8 cellular contexts compared by ENCODE assay signal in the genomic region with DNA sequence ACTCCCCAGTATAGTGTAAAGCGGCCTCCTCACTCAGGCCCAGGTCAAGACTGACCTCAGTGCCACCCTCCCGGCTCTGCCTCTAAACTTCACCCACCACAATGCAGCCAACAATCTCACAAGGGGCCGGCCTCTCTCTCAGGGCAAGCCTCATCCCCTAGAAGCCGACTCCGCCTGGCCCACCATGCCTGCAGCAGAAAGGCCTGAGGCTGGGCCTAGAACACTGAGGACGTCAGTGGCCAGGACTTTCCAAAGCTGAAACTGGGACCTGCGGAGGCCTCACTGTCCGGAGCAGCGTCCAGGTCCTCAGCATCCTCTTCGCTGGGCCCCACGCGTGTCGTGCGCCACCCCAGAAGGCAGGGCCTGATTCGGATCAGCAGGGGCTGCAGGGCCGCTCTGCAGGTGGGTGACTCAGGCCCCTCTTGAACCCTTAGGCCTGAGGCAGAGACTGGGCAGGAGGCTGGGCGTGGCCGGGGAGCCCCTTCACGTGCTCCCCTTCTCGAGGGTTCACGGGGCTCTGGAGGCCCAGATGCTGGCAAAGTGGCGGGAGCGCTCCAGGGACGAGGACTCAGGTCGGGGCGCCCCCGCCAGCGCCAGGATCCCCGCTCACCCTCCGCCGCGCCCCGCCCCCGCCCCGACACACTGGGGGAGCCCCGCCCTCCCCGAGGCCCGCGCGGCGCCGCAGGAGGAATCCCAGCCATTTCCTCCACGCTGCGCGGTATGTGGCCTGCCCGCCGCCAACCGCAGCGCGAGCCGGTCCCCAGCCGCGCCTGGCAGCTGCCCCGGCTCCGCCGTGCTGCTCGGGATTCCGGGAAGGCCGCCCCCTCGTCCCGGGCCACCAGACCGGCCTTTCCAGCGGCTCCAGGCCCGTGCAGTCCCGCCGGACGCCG. TPM values are rescaled to one million over a fixed set of nuclear protein-coding genes. Genes with fewer than 3 reads are reported as not detected.
DNase-seq lines count a peak whose midpoint lies in the region; ATAC-seq and TF ChIP-seq lines count a peak whose summit lies in the region.

No MANE protein-coding gene starts in this region.

- H3K27me3 ChIP-seq in IMR-90 (ENCODE audit: control insufficient read depth, insufficient read depth, low read length) (no peaks in the 10 kb centered on the region), fibroblast of lung (ENCODE audit: control insufficient read depth, insufficient read depth, low read length) (no peaks in the 10 kb centered on the region), neuronal stem cell (ENCODE audit: control insufficient read depth in 3 of 3, insufficient read depth in 3 of 3, low read depth in 1 of 3, low read length in 3 of 3) (no peaks in the 10 kb centered on the region)

- H4K20me1 ChIP-seq in IMR-90 (ENCODE audit: insufficient read depth, low read length) (no peaks in the 10 kb centered on the region), fibroblast of lung (ENCODE audit: control insufficient read depth, extremely low read depth, insufficient read depth, low read length) (no peaks in the 10 kb centered on the region)

- H2AK5ac ChIP-seq in IMR-90 (ENCODE audit: low read depth, low read length) (peak overlapping the region; percentile 88), neuronal stem cell (ENCODE audit: low read depth, low read length) (peak overlapping the region; percentile 49)

- peak overlapping the region; percentile 93 for H4K5ac ChIP-seq in IMR-90 (ENCODE audit: low read depth, low read length)

- H3K36me3 ChIP-seq in IMR-90 (ENCODE audit: control insufficient read depth, insufficient read depth, low read length) (no peaks in the 10 kb centered on the region), fibroblast of lung (ENCODE audit: control insufficient read depth, insufficient read depth, low read length) (no peaks in the 10 kb centered on the region), neuronal stem cell (replicated peaks in 1 of 2; ENCODE audit: control insufficient read depth in 2 of 2, insufficient read depth in 2 of 2, low read length in 2 of 2) (no peaks in the 10 kb centered on the region)

- H4K91ac ChIP-seq in IMR-90 (ENCODE audit: insufficient read depth, low read depth, low read length) (peak overlapping the region; percentile 95), neuronal stem cell (ENCODE audit: low read depth, low read length, poor library complexity) (no peak overlapping the region)

- in situ Hi-C loops in IMR-90 (cut with MboI; ENCODE audit: low sequenced_read_pairs), result no loop called here

- POLR2A ChIA-PET in IMR-90 (lab: Charles Lee; ENCODE audit: unreplicated experiment), result no interaction called here

- peaks cover 25% of the 10 kb centered on the region for H3K4me1 ChIP-seq in IMR-90 (ENCODE audit: control insufficient read depth, insufficient read depth, low read length)
- peaks cover 14% of the 10 kb centered on the region for H3K4me1 ChIP-seq in fibroblast of lung (ENCODE audit: control insufficient read depth, extremely low read depth, insufficient read depth, low read length)
- peaks cover 0 to 10% of the 10 kb centered on the region in 2 donors for H3K4me1 ChIP-seq in neuronal stem cell (ENCODE audit: control insufficient read depth in 2 of 2, insufficient read depth in 1 of 2, low read depth in 1 of 2, low read length in 2 of 2)

- peak overlapping the region; percentile 21; the same call in 1 of the 2 replicates for H3K14ac ChIP-seq in IMR-90 (replicated peaks; ENCODE audit: low read depth, low read length)
- no peak overlapping the region for H3K14ac ChIP-seq in neuronal stem cell (ENCODE audit: low read length)

- no peak for TF ChIP-seq CTCF in IMR-90 (conservative IDR thresholded peaks at IDR 0.05; ENCODE audit: low read depth, low read length)
- no peak for TF ChIP-seq CTCF in fibroblast of lung (conservative IDR thresholded peaks at IDR 0.05 in 1 of 2, IDR thresholded peaks at IDR 0.05 in 1 of 2; ENCODE audit: low read depth in 1 of 2, low read length in 2 of 2)

- no TSS peak for BruUV-seq in IMR-90 (replicated peaks; lab: Mats Ljungman, UMichigan)

- no peaks in the 10 kb centered on the region for H3K79me2 ChIP-seq in fibroblast of lung (ENCODE audit: control insufficient read depth, insufficient read depth, low read length)

- H3K9me1 ChIP-seq in IMR-90 (ENCODE audit: insufficient read depth, low read length), result peaks cover 6% of the 10 kb centered on the region

- CTCF ChIA-PET in IMR-90 (lab: Yijun Ruan, JAX), result no interaction called here

- H3K36me3 Mint-ChIP-seq in activated T-cell treated with anti-CD3 and anti-CD28 coated beads, Interleukin-2, amount 50 U/mL, for 4 hours (ENCODE audit: insufficient read depth), result no peaks in the 10 kb centered on the region

- H3K4ac ChIP-seq in IMR-90 (ENCODE audit: low read depth, low read length), result peak overlapping the region; percentile 99
- H3K4ac ChIP-seq in neuronal stem cell (ENCODE audit: low read length), result no peak overlapping the region

- H3K27ac ChIP-seq in IMR-90 (ENCODE audit: insufficient read depth, low read length) (peak overlapping the region; percentile 78), fibroblast of lung (ENCODE audit: insufficient read depth, low read length) (peak overlapping the region; percentile 46), neuronal stem cell (replicated peaks; ENCODE audit: low read length) (no peak overlapping the region)

- peak overlapping the region; percentile 30 for H2BK12ac ChIP-seq in neuronal stem cell (ENCODE audit: low read length)

- no peaks in the 10 kb centered on the region; a peak in 1 of 4 replicates for H3K79me1 ChIP-seq in IMR-90 (ENCODE audit: low read depth in 1 of 2, low read length in 2 of 2)
- peaks cover 2% of the 10 kb centered on the region for H3K79me1 ChIP-seq in neuronal stem cell (ENCODE audit: low read depth, low read length)

- no peak overlapping the region for H3K9ac ChIP-seq in IMR-90 (ENCODE audit: low read depth, low read length)
- no peak overlapping the region for H3K9ac ChIP-seq in fibroblast of lung (ENCODE audit: insufficient read depth, low read length)
- no peak overlapping the region for H3K9ac ChIP-seq in neuronal stem cell (ENCODE audit: low read depth, low read length, poor library complexity)

- no peak overlapping the region for H3K56ac ChIP-seq in IMR-90 (ENCODE audit: extremely low read depth, insufficient read depth, low read length)

- intact Hi-C loops in IMR-90 (cut with micrococcal nuclease), result no loop called here

- peak overlapping the region; percentile 29 for H3K4me3 Mint-ChIP-seq in activated T-cell treated with anti-CD3 and anti-CD28 coated beads, Interleukin-2, amount 50 U/mL, for 4 hours

- H3K4me1 Mint-ChIP-seq in activated T-cell treated with anti-CD3 and anti-CD28 coated beads, Interleukin-2, amount 50 U/mL, for 4 hours (ENCODE audit: low read depth), result peaks cover 53% of the 10 kb centered on the region

- H3K23ac ChIP-seq in IMR-90 (ENCODE audit: low read depth, low read length) (peak overlapping the region; percentile 3; the same call in 1 of the 2 replicates), neuronal stem cell (ENCODE audit: low read depth, low read length, poor library complexity) (no peak overlapping the region)

- peak overlapping the region; percentile 69 for H2BK20ac ChIP-seq in IMR-90 (ENCODE audit: low read depth, low read length)

- H3K4me3 ChIP-seq in IMR-90 (ENCODE audit: insufficient read depth, low read depth, low read length) (no peak overlapping the region), fibroblast of lung (replicated peaks in 1 of 4; ENCODE audit: control extremely low read depth in 1 of 4, insufficient read depth in 1 of 4, low read depth in 3 of 4, low read length in 4 of 4) (peak overlapping the region in 1 of 4 experiments; percentile 14), neuronal stem cell (ENCODE audit: low read length in 2 of 2) (no peak overlapping the region)

- no peaks in the 10 kb centered on the region; the same call in 1 of the 2 replicates for H3K9me3 ChIP-seq in IMR-90 (ENCODE audit: control insufficient read depth, insufficient read depth, low read length)
- no peaks in the 10 kb centered on the region for H3K9me3 ChIP-seq in fibroblast of lung (ENCODE audit: control insufficient read depth, insufficient read depth, low read depth, low read length)
- peaks cover 7 to 12% of the 10 kb centered on the region in 2 donors for H3K9me3 ChIP-seq in neuronal stem cell (replicated peaks in 1 of 2; ENCODE audit: control insufficient read depth in 2 of 2, insufficient read depth in 1 of 2, low read depth in 1 of 2, low read length in 2 of 2)

- H2BK15ac ChIP-seq in IMR-90 (ENCODE audit: low read depth, low read length) (peak overlapping the region; percentile 89; the same call in 2 of the 3 replicates), neuronal stem cell (ENCODE audit: low read length) (peak overlapping the region; percentile 30)

- H2AFZ ChIP-seq in IMR-90 (replicated peaks; ENCODE audit: low read length, poor library complexity) (peak overlapping the region; percentile 97), fibroblast of lung (ENCODE audit: low read length) (no peak overlapping the region), neuronal stem cell (ENCODE audit: low read length) (no peak overlapping the region)

- H3K27me3 Mint-ChIP-seq in activated T-cell treated with anti-CD3 and anti-CD28 coated beads, Interleukin-2, amount 50 U/mL, for 4 hours (ENCODE audit: low read depth), result no peaks in the 10 kb centered on the region

- 58% methylated on average over 22 of the region's 68 CpGs; no CpG with 5 or more reads in 1 of the 2 experiments for WGBS in IMR-90 (ENCODE audit: extremely low coverage in 2 of 2, insufficient read length in 1 of 2), 2 experiments
- no CpG with 5 or more reads among the region's 68 CpGs for WGBS in neuronal stem cell (ENCODE audit: extremely low coverage in 2 of 2, insufficient read length in 2 of 2, insufficient replicate concordance in 1 of 2), 2 donors

- H2AK9ac ChIP-seq in IMR-90 (replicated peaks; ENCODE audit: low read depth, low read length, poor library complexity), result peak overlapping the region; percentile 97

- ATAC-seq in IMR-90 (ENCODE audit: low read depth) (peak; percentile 85), HG03135 (IDR thresholded peaks at IDR 0.05; ENCODE audit: unreplicated experiment) (no peak)
- ATAC-seq in activated T-cell treated with anti-CD3 and anti-CD28 coated beads, Interleukin-2, amount 50 U/mL, for 4 hours, result peak; percentile 18 to 20

- dilution Hi-C loops in IMR-90 (cut with HindIII; ENCODE audit: low sequenced_read_pairs, unreplicated experiment), result no loop called here

- TF ChIP-seq RAD21 in IMR-90 (IDR thresholded peaks at IDR 0.05; ENCODE audit: low read length), result no peak

- H3K4me2 ChIP-seq in IMR-90 (ENCODE audit: low read depth, low read length) (no peak overlapping the region), fibroblast of lung (ENCODE audit: extremely low read depth, insufficient read depth, low read length) (no peak overlapping the region), neuronal stem cell (ENCODE audit: insufficient read depth, low read length, poor library complexity, severe bottlenecking) (peak overlapping the region; percentile 67)

- H4K8ac ChIP-seq in IMR-90 (ENCODE audit: low read depth in 2 of 2, low read length in 2 of 2), result peak overlapping the region; percentile 82 to 91; a peak in 3 of 4 replicates
- no peak overlapping the region for H4K8ac ChIP-seq in neuronal stem cell (ENCODE audit: low read depth, low read length)

- H2BK5ac ChIP-seq in IMR-90 (ENCODE audit: low read depth, low read length, poor library complexity, severe bottlenecking), result peak overlapping the region; percentile 93
- no peak overlapping the region for H2BK5ac ChIP-seq in neuronal stem cell (ENCODE audit: low read length)

- DNase-seq in IMR-90 (peak; percentile 69), fibroblast of lung (ENCODE audit: low read depth in 2 of 2) (peak; percentile 47 to 88), neuronal stem cell (ENCODE audit: low spot score) (peak; percentile 24), ureter (ENCODE audit: low spot score) (peak; percentile 65), HK-2 (ENCODE audit: unreplicated experiment) (no peak), LoVo (ENCODE audit: low spot score) (no peak)
- peak; percentile 51 for DNase-seq in activated T-cell treated with anti-CD3 and anti-CD28 coated beads, Interleukin-2, amount 50 U/mL, for 4 hours

- H3K18ac ChIP-seq in IMR-90 (ENCODE audit: low read depth, low read length), result peak overlapping the region; percentile 65
- H3K18ac ChIP-seq in neuronal stem cell (ENCODE audit: low read length), result peak overlapping the region; percentile 74

- peaks cover 7% of the 10 kb centered on the region for H3K9me3 Mint-ChIP-seq in activated T-cell treated with anti-CD3 and anti-CD28 coated beads, Interleukin-2, amount 50 U/mL, for 4 hours

- H2BK120ac ChIP-seq in IMR-90 (ENCODE audit: low read depth, low read length) (peak overlapping the region; percentile 99), neuronal stem cell (ENCODE audit: low read depth, low read length) (peak overlapping the region; percentile 38)

- TF ChIP-seq POLR2A in IMR-90 (IDR thresholded peaks at IDR 0.05; ENCODE audit: low read depth, low read length), result no peak

RNA-seq across cellular contexts. Expression of gene PKDCC, which starts 53.1 kb away (rescaled TPM):
- total RNA-seq in IMR-90 (2012; rRNA removed), result 50.3 and 55.6 TPM in 2 replicates
- 67.4 and 95.7 TPM in 2 replicates for polyA plus RNA-seq in IMR-90 (2012; rRNA removed)
- polyA plus RNA-seq in IMR-90 (2012; cell fraction: cytosol; rRNA removed), result 40.2 and 112 TPM in 2 replicates
- 310 and 597 TPM in 2 replicates for polyA plus RNA-seq in IMR-90 (2012; cell fraction: nucleus; rRNA removed; ENCODE audit: low replicate concordance)
- total RNA-seq in activated T-cell treated with anti-CD3 and anti-CD28 coated beads, Interleukin-2, amount 50 U/mL, for 4 hours, result under 1 TPM in 1 of 3 donors, not detected in 2; 0.19 TPM
- 63.9 and 70.1 TPM in 2 replicates for total RNA-seq in fibroblast of lung
- 48.4 and 70.3 TPM in 2 replicates for polyA plus RNA-seq in fibroblast of lung
- polyA plus RNA-seq in fibroblast of lung (2012), result 31.1 and 43.1 TPM in 2 replicates
- polyA minus RNA-seq in fibroblast of lung (ENCODE audit: low replicate concordance), result 51.4 and 159 TPM in 2 replicates
- polyA plus RNA-seq in neuronal stem cell (2013, experiment 1 of 2), result 93.5 TPM
- polyA plus RNA-seq in neuronal stem cell (2013, experiment 2 of 2), result 92.5 TPM
- total RNA-seq in ureter, result 60.4 TPM

Comparison
In these comparisons a context has a peak if more than half of its experiments do, and no peak if none do; other contexts are left out.
1. DNase-seq: peak in IMR-90 (single experiment), activated T-cell treated with anti-CD3 and anti-CD28 coated beads, Interleukin-2, amount 50 U/mL, for 4 hours (single experiment), fibroblast of lung (2 of 2), neuronal stem cell (single experiment) and ureter (single experiment); none in HK-2 (single experiment) and LoVo (single experiment).
2. RNA of gene PKDCC, which starts 53.1 kb away (total RNA-seq): 63.9 to 70.1 TPM in fibroblast of lung, 60.4 TPM in ureter (single experiment) and 50.3 to 55.6 TPM in IMR-90; 0.19 TPM in activated T-cell treated with anti-CD3 and anti-CD28 coated beads, Interleukin-2, amount 50 U/mL, for 4 hours; every median in the first group is over 10 times any median in the second.